Comparison of ENCODE assay signal across 1 cellular context in genomic region chr19:18464646-18465045, GRCh38.
TF ChIP-seq lines count a peak whose summit lies in the region.

No MANE protein-coding gene starts in this region.

TF ChIP-seq in H1, 55 proteins besides CTCF, POLR2A, EP300 and RAD21 (continued from another document):
- TF ChIP-seq BCL11A (IDR thresholded peaks at IDR 0.05; ENCODE audit: low read depth in 2 of 2, low read length in 2 of 2) (no peak), HDAC2 (IDR thresholded peaks at IDR 0.05; ENCODE audit: borderline replicate concordance in 1 of 2, low read depth in 2 of 2, low read length in 2 of 2) (no peak)
